Comparison of ENCODE assay signal across 34 cellular contexts in the genomic region with DNA sequence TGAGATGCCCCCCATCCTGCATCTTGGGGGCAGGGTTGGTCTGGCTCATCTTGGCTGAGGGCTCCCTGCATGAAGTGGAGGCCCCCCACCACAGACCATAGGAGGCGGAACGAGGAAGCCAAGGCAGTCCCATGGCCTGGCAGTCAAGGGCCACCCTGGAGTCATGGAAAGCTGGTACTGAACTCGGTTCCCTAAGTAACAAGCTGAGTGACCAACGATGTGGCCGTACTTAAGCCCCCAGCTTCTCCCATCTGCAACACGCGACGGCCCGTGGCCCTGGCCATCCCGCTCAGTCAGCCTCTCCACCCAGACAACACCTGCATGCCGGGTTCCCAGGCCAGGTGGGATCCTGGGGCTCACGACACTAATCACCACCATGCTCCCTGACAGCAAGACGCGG.
"Had no signal": no experiment of that assay in that cellular context is flagged by ENCODE, and none has a peak within 500 bp of the region (broad histone marks: within the 10 kb centered on the region; RNA-seq: fewer than 3 reads in every experiment).

No MANE protein-coding gene starts in this region.

- H3K27me3 Mint-ChIP-seq: activated CD4-positive, alpha-beta T cell treated with anti-CD3 and anti-CD28 coated beads for 36 hours; activated CD4-positive, alpha-beta T cell treated with anti-CD3 and anti-CD28 coated beads, Interleukin-2, amount 10 ng/mL, durations not matched to agents 7 days and 5 days; activated naive CD4-positive, alpha-beta T cell treated with anti-CD3 and anti-CD28 coated beads, Interleukin-2, amount 50 U/mL, for 24 hours; activated naive CD8-positive, alpha-beta T cell treated with anti-CD3 and anti-CD28 coated beads, Interleukin-2, amount 10 ng/mL, durations not matched to agents 7 days and 5 days; activated T-cell treated with anti-CD3 and anti-CD28 coated beads, Interleukin-2, amount 50 U/mL, for 24 hours; IgD-negative memory B cell had no signal

- H3K9me3 Mint-ChIP-seq: activated CD4-positive, alpha-beta T cell treated with anti-CD3 and anti-CD28 coated beads, Interleukin-2, amount 10 ng/mL, durations not matched to agents 7 days and 5 days; activated naive CD4-positive, alpha-beta T cell treated with anti-CD3 and anti-CD28 coated beads, Interleukin-2, amount 50 U/mL, for 24 hours; activated naive CD8-positive, alpha-beta T cell treated with anti-CD3 and anti-CD28 coated beads, Interleukin-2, amount 10 ng/mL, durations not matched to agents 7 days and 5 days; activated T-cell treated with anti-CD3 and anti-CD28 coated beads, Interleukin-2, amount 50 U/mL, for 24 hours; activated T-helper 2 cell treated with anti-CD3 and anti-CD28 coated beads, Interferon-gamma antibody, Interleukin-2, Interleukin-4, amounts not matched to agents 10 μg/mL and 5 μg/mL and 100 μg/mL, durations not matched to agents 14 hours and 24 hours and 36 hours; IgD-negative memory B cell; T-helper 1 cell treated with Interleukin-12 subunit alpha and Interleukin-12 subunit beta and Interleukin-4 antibody, amounts not matched to agents 30 μg/mL and 1 μg/mL, for 36 hours; T-helper 2 cell treated with Interferon-gamma antibody and Interleukin-4, amounts not matched to agents 5 μg/mL and 100 μg/mL, for 36 hours; WTC11 had no signal

- H3K27me3 ChIP-seq: ascending aorta, MG63, SJCRH30 had no signal

- H3K4me3 Mint-ChIP-seq: activated CD4-positive, alpha-beta T cell treated with anti-CD3 and anti-CD28 coated beads for 36 hours; activated CD4-positive, alpha-beta T cell treated with anti-CD3 and anti-CD28 coated beads, Interleukin-2, amount 10 ng/mL, durations not matched to agents 7 days and 5 days; activated CD8-positive, alpha-beta T cell treated with anti-CD3 and anti-CD28 coated beads, Interleukin-2, amount 10 ng/mL, durations not matched to agents 7 days and 5 days; activated naive CD4-positive, alpha-beta T cell treated with anti-CD3 and anti-CD28 coated beads, Interleukin-2, amount 50 U/mL, for 24 hours; activated naive CD8-positive, alpha-beta T cell treated with anti-CD3 and anti-CD28 coated beads, Interleukin-2, amount 10 ng/mL, durations not matched to agents 7 days and 5 days; activated T-cell treated with anti-CD3 and anti-CD28 coated beads, Interleukin-2, amount 50 U/mL, for 24 hours; IgD-negative memory B cell; T-helper 1 cell treated with Interleukin-12 subunit alpha and Interleukin-12 subunit beta and Interleukin-4 antibody, amounts not matched to agents 30 μg/mL and 1 μg/mL, for 36 hours; T-helper 2 cell treated with Interferon-gamma antibody and Interleukin-4, amounts not matched to agents 5 μg/mL and 100 μg/mL, for 36 hours; WTC11 had no signal

- H3K4me1 Mint-ChIP-seq: activated CD4-positive, alpha-beta T cell treated with anti-CD3 and anti-CD28 coated beads for 36 hours; activated CD4-positive, alpha-beta T cell treated with anti-CD3 and anti-CD28 coated beads, Interleukin-2, amount 10 ng/mL, durations not matched to agents 7 days and 5 days; activated naive CD4-positive, alpha-beta T cell treated with anti-CD3 and anti-CD28 coated beads, Interleukin-2, amount 50 U/mL, for 24 hours; activated naive CD8-positive, alpha-beta T cell treated with anti-CD3 and anti-CD28 coated beads, Interleukin-2, amount 10 ng/mL, durations not matched to agents 7 days and 5 days; WTC11 had no signal

- ATAC-seq: activated CD4-positive, alpha-beta T cell treated with anti-CD3 and anti-CD28 coated beads for 36 hours; activated CD4-positive, CD25-positive, alpha-beta regulatory T cell treated with anti-CD3 and anti-CD28 coated beads, Interleukin-2, amount 50 U/mL, for 24 hours; activated CD8-positive, alpha-beta T cell treated with anti-CD3 and anti-CD28 coated beads, Interleukin-2, amount 10 ng/mL, durations not matched to agents 7 days and 5 days; HepG2; Panc1; WTC11 had no signal

- H3K27ac ChIP-seq: ascending aorta, SJCRH30, SK-N-MC had no signal

- H3K9me3 ChIP-seq: ascending aorta, MG63, SJCRH30 had no signal

- H3K36me3 Mint-ChIP-seq: activated naive CD8-positive, alpha-beta T cell treated with anti-CD3 and anti-CD28 coated beads, Interleukin-2, amount 10 ng/mL, durations not matched to agents 7 days and 5 days; IgD-negative memory B cell had no signal

- H3K4me3 ChIP-seq: ascending aorta, MG63, SJCRH30, SK-N-MC had no signal

- DNase-seq: activated CD4-positive, alpha-beta T cell treated with anti-CD3 and anti-CD28 coated beads for 36 hours; activated CD4-positive, alpha-beta T cell treated with anti-CD3 and anti-CD28 coated beads, Interleukin-2, amount 10 ng/mL, durations not matched to agents 7 days and 5 days; activated CD4-positive, alpha-beta T cell treated with anti-CD3 and anti-CD28 coated beads, Interleukin-2, amount 50 U/mL, for 48 hours; activated CD8-positive, alpha-beta T cell treated with anti-CD3 and anti-CD28 coated beads, Interleukin-2, amount 10 ng/mL, durations not matched to agents 7 days and 5 days; activated gamma-delta T cell; activated naive CD4-positive, alpha-beta T cell treated with Interleukin-2 at 50 U/mL for 16 hours; activated naive CD8-positive, alpha-beta T cell treated with anti-CD3 and anti-CD28 coated beads, Interleukin-2, amount 10 ng/mL, durations not matched to agents 7 days and 5 days; activated T-cell treated with anti-CD3 and anti-CD28 coated beads, Interleukin-2, amount 50 U/mL, for 24 hours; amygdala; Karpas-422; KBM-7; MG63; NCI-H1048; NCI-H1105 treated with DMSO at 0.1 percent for 48 hours; NCI-H146; NCI-H187; NCI-H2029 treated with DMSO at 0.1 percent for 48 hours; NCI-H226; NCI-H446 treated with DMSO at 0.1 percent for 48 hours; NCI-H524; NCI-H69; SHP77; SJCRH30 had no signal

- H3K27ac Mint-ChIP-seq: activated CD4-positive, alpha-beta T cell treated with anti-CD3 and anti-CD28 coated beads for 36 hours; activated CD4-positive, alpha-beta T cell treated with anti-CD3 and anti-CD28 coated beads, Interleukin-2, amount 10 ng/mL, durations not matched to agents 7 days and 5 days; activated CD8-positive, alpha-beta T cell treated with anti-CD3 and anti-CD28 coated beads, Interleukin-2, amount 10 ng/mL, durations not matched to agents 7 days and 5 days; activated naive CD4-positive, alpha-beta T cell treated with anti-CD3 and anti-CD28 coated beads, Interleukin-2, amount 50 U/mL, for 24 hours; activated naive CD8-positive, alpha-beta T cell treated with anti-CD3 and anti-CD28 coated beads, Interleukin-2, amount 10 ng/mL, durations not matched to agents 7 days and 5 days; activated T-cell treated with anti-CD3 and anti-CD28 coated beads, Interleukin-2, amount 50 U/mL, for 24 hours; activated T-helper 2 cell treated with anti-CD3 and anti-CD28 coated beads, Interferon-gamma antibody, Interleukin-2, Interleukin-4, amounts not matched to agents 10 μg/mL and 5 μg/mL and 100 μg/mL, durations not matched to agents 14 hours and 24 hours and 36 hours; IgD-negative memory B cell; T-helper 1 cell treated with Interleukin-12 subunit alpha and Interleukin-12 subunit beta and Interleukin-4 antibody, amounts not matched to agents 30 μg/mL and 1 μg/mL, for 36 hours; T-helper 2 cell treated with Interferon-gamma antibody and Interleukin-4, amounts not matched to agents 5 μg/mL and 100 μg/mL, for 36 hours; WTC11 had no signal
